Comparison of ENCODE assay signal across 20 cellular contexts in genomic region chr11:123182101-123182500, GRCh38.
"Had no signal": no experiment of that assay in that cellular context is flagged by ENCODE, and none has a peak within 500 bp of the region (broad histone marks: within the 10 kb centered on the region; RNA-seq: fewer than 3 reads in every experiment).

No MANE protein-coding gene starts in this region.

- H3K9ac ChIP-seq: neural progenitor cell had no signal

- H3K9me3 ChIP-seq: suprapubic skin, transverse colon, uterus had no signal

- H3K4me1 ChIP-seq: suprapubic skin had no signal

- H3K27me3 ChIP-seq: hepatocyte, neural progenitor cell, transverse colon, uterus had no signal

- H3K27ac ChIP-seq: hepatocyte, neural progenitor cell, suprapubic skin, uterus had no signal

- DNase-seq: activated CD4-positive, alpha-beta memory T cell treated with anti-CD3 and anti-CD28 coated beads for 36 hours; activated CD4-positive, alpha-beta T cell treated with anti-CD3 and anti-CD28 coated beads for 48 hours; activated naive CD4-positive, alpha-beta T cell treated with Interleukin-2 at 50 U/mL for 16 hours; activated naive CD8-positive, alpha-beta T cell treated with anti-CD3 and anti-CD28 coated beads for 36 hours; activated T-cell treated with anti-CD3 and anti-CD28 coated beads, Interleukin-2, amount 50 U/mL, for 48 hours; amniotic stem cell; effector CD4-positive, alpha-beta T cell; erythroblast; foreskin melanocyte; glutamatergic neuron; immature natural killer cell; left ventricle myocardium superior; naive thymus-derived CD4-positive, alpha-beta T cell; retina; stimulated activated CD4-positive, alpha-beta T cell treated with anti-CD3 and anti-CD28 coated beads, Interleukin-12 subunit alpha, Interleukin-12 subunit beta, amount 100 ng/mL, for 4 hours; transverse colon; uterus had no signal

- H3K36me3 ChIP-seq: neural progenitor cell, suprapubic skin, transverse colon, uterus had no signal

- H3K4me2 ChIP-seq: hepatocyte, neural progenitor cell had no signal

- H3K4me3 ChIP-seq: hepatocyte, neural progenitor cell, suprapubic skin, transverse colon, uterus had no signal

- ATAC-seq: left ventricle myocardium superior; naive thymus-derived CD4-positive, alpha-beta T cell had no signal

- H2AFZ ChIP-seq: hepatocyte, neural progenitor cell had no signal
